In genomic region chr1:22256213-22256512, GRCh38 we compare ENCODE assay signal across 13 cellular contexts.
DNase-seq lines count a peak whose midpoint lies in the region; TF ChIP-seq lines count a peak whose summit lies in the region.
"Had no signal": no experiment of that assay in that cellular context is flagged by ENCODE, and none has a peak within 500 bp of the region (broad histone marks: within the 10 kb centered on the region; RNA-seq: fewer than 3 reads in every experiment).

No MANE protein-coding gene starts in this region.

- no peak overlapping the region for H3K4me2 ChIP-seq in neural progenitor cell

- peak; percentile 41 for DNase-seq in NCI-H69 (lab: John Stamatoyannopoulos, UW)
- no peak for DNase-seq in colonic mucosa
- no peak for DNase-seq in neural progenitor cell (ENCODE audit: low spot score)
- DNase-seq in CD1c-positive myeloid dendritic cell (ENCODE audit: extremely low spot score) = no peak
- DNase-seq in activated CD8-positive, alpha-beta memory T cell treated with anti-CD3 and anti-CD28 coated beads for 24 hours = no peak
- DNase-seq in NCI-H146 treated with DMSO at 0.1 percent for 48 hours (lab: John Stamatoyannopoulos, UW; ENCODE audit: unreplicated experiment) = no peak
- DNase-seq: AML-193; CD8-positive, alpha-beta T cell; H9; NCI-H1694; NCI-H446 treated with DMSO at 0.1 percent for 48 hours; NCI-H774 had no signal

- H3K27ac ChIP-seq in C4-2B (peak overlapping the region; percentile 98), colonic mucosa (peak overlapping the region; percentile 16), neural progenitor cell (no peak overlapping the region)

- H3K9me3 ChIP-seq in colonic mucosa (no peaks in the 10 kb centered on the region), neural progenitor cell (ENCODE audit: low read depth) (no peaks in the 10 kb centered on the region)

- H3K4me1 ChIP-seq in colonic mucosa (peaks cover 9% of the 10 kb centered on the region), neural progenitor cell (no peaks in the 10 kb centered on the region)

- H2AFZ ChIP-seq in neural progenitor cell (replicated peaks) = no peak overlapping the region

- H3K79me2 ChIP-seq in neural progenitor cell (ENCODE audit: low read depth) = no peaks in the 10 kb centered on the region

- H3K27me3 Mint-ChIP-seq in neural progenitor cell (ENCODE audit: insufficient read depth, low read depth) = peaks cover 36% of the 10 kb centered on the region

- no peak overlapping the region for H3K4me3 ChIP-seq in colonic mucosa
- no peak overlapping the region for H3K4me3 ChIP-seq in neural progenitor cell

- H3K4me3 Mint-ChIP-seq in neural progenitor cell = peak overlapping the region; percentile 52
- H3K4me3 Mint-ChIP-seq: CD8-positive, alpha-beta T cell; H9 had no signal

- H3K9me3 Mint-ChIP-seq in neural progenitor cell = no peaks in the 10 kb centered on the region
- H3K9me3 Mint-ChIP-seq: CD8-positive, alpha-beta T cell; H9 had no signal

- H4K20me1 ChIP-seq in neural progenitor cell (ENCODE audit: low read depth) = peaks cover 61% of the 10 kb centered on the region

- H3K36me3 ChIP-seq in colonic mucosa (no peaks in the 10 kb centered on the region), neural progenitor cell (no peaks in the 10 kb centered on the region)

- peak overlapping the region; percentile 78 for H3K27ac Mint-ChIP-seq in neural progenitor cell
- H3K27ac Mint-ChIP-seq: CD8-positive, alpha-beta T cell had no signal

- H3K9ac ChIP-seq in colonic mucosa (ENCODE audit: low read depth in 2 of 2, low read length in 2 of 2) (no peak overlapping the region), neural progenitor cell (no peak overlapping the region)

- peaks cover 2% of the 10 kb centered on the region for H3K36me3 Mint-ChIP-seq in neural progenitor cell
- H3K36me3 Mint-ChIP-seq: CD8-positive, alpha-beta T cell had no signal

- TF ChIP-seq CTCF in C4-2B (conservative IDR thresholded peaks at IDR 0.05) (no peak), colonic mucosa (IDR thresholded peaks at IDR 0.05) (no peak), neural progenitor cell (IDR thresholded peaks at IDR 0.05) (no peak)

- intact Hi-C loops in colonic mucosa (cut with DNase I) = no loop called here

- H3K4me1 Mint-ChIP-seq in neural progenitor cell = peaks cover 78% of the 10 kb centered on the region

- no peaks in the 10 kb centered on the region for H3F3A ChIP-seq in neural progenitor cell (ENCODE audit: low read depth)

- H3K27me3 ChIP-seq in colonic mucosa (no peaks in the 10 kb centered on the region), neural progenitor cell (peaks cover 97% of the 10 kb centered on the region)
